ENCODE assay signal across 12 cellular contexts in the genomic region with DNA sequence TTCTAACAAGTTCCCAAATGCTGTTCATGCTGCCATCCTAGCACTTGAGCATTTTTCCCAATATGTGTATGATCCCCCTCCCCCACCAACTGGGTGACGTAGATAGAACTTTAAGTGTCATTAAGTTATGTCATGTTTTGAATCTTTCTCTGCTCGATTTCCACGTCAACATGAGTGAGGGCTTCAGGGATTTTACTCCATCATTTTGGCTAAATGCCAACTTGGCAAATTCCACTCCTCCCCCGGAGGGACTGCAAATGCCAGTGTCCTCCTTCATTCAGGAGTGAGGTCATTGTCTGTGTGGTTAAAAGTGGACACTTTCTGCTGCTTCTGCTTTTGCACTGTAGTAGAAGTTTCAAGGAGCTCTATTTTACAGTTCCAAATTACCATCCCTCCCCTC.
DNase-seq lines count a peak whose midpoint lies in the region; ATAC-seq and TF ChIP-seq lines count a peak whose summit lies in the region.
"Had no signal": no experiment of that assay in that cellular context is flagged by ENCODE, and none has a peak within 500 bp of the region (broad histone marks: within the 10 kb centered on the region; RNA-seq: fewer than 3 reads in every experiment).

No MANE protein-coding gene starts in this region.

- DNase-seq in Daoy (ENCODE audit: low read depth) (peak; percentile 60), NCI-H345 treated with DMSO at 0.1 percent for 48 hours (lab: John Stamatoyannopoulos, UW; ENCODE audit: unreplicated experiment) (peak; percentile 10), choroid plexus epithelial cell (ENCODE audit: low read depth) (peak; percentile 51), myocyte (ENCODE audit: low read depth) (peak; percentile 82), NCI-H2171 treated with DMSO at 0.1 percent for 48 hours (lab: John Stamatoyannopoulos, UW) (no peak), UCSD-AML1 (lab: John Stamatoyannopoulos, UW; ENCODE audit: unreplicated experiment) (no peak)
- no peak for DNase-seq in stimulated activated CD8-positive, alpha-beta memory T cell treated with anti-CD3 and anti-CD28 coated beads, Interleukin-4, amount 100 ng/mL, for 48 hours
- DNase-seq: effector memory CD8-positive, alpha-beta T cell; Karpas-422; SW 1271; transverse colon had no signal

- H3K4me3 ChIP-seq in choroid plexus epithelial cell (ENCODE audit: low read depth, low read length): no peak overlapping the region
- H3K4me3 ChIP-seq: transverse colon had no signal

- no peak for ATAC-seq in GM19452 (IDR thresholded peaks at IDR 0.05; ENCODE audit: unreplicated experiment)
- ATAC-seq: effector memory CD8-positive, alpha-beta T cell had no signal

- TF ChIP-seq CTCF in choroid plexus epithelial cell (conservative IDR thresholded peaks at IDR 0.05; ENCODE audit: low read depth, low read length): no peak

Comparison
In these comparisons a context has a peak if more than half of its experiments do, and no peak if none do; other contexts are left out.
1. DNase-seq: peak in Daoy (single experiment), NCI-H345 treated with DMSO at 0.1 percent for 48 hours (single experiment), choroid plexus epithelial cell (single experiment) and myocyte (single experiment); none in NCI-H2171 treated with DMSO at 0.1 percent for 48 hours (single experiment), stimulated activated CD8-positive, alpha-beta memory T cell treated with anti-CD3 and anti-CD28 coated beads, Interleukin-4, amount 100 ng/mL, for 48 hours (single experiment) and UCSD-AML1 (single experiment).